ENCODE assay signal across 8 cellular contexts in genomic region chr1:2205191-2205952, GRCh38. TPM values are rescaled to one million over a fixed set of nuclear protein-coding genes. Genes with fewer than 3 reads are reported as not detected.
DNase-seq lines count a peak whose midpoint lies in the region; ATAC-seq and TF ChIP-seq lines count a peak whose summit lies in the region.

No MANE protein-coding gene starts in this region.

- H3K79me1 ChIP-seq in IMR-90 (ENCODE audit: low read depth in 1 of 2, low read length in 2 of 2): peaks cover 13 to 39% of the 10 kb centered on the region in 2 experiments

- H4K20me1 ChIP-seq in IMR-90 (ENCODE audit: insufficient read depth, low read length): no peaks in the 10 kb centered on the region

- DNase-seq in COR-L47 (lab: John Stamatoyannopoulos, UW): peak; percentile 36
- DNase-seq in IMR-90: peak; percentile 92
- DNase-seq in adipocyte (ENCODE audit: low read depth): no peak
- peak; percentile 98 for DNase-seq in left cardiac atrium
- peak; percentile 84 for DNase-seq in progenitor cell of endocrine pancreas (ENCODE audit: low spot score, unreplicated experiment)
- peak; percentile 98 to 99 for DNase-seq in aorta

- H3K4me3 ChIP-seq in IMR-90 (ENCODE audit: insufficient read depth, low read depth, low read length): peak overlapping the region; percentile 46
- H3K4me3 ChIP-seq in adipocyte (ENCODE audit: low read length): peak overlapping the region; percentile 74
- no peak overlapping the region for H3K4me3 ChIP-seq in aorta (ENCODE audit: low read length in 2 of 2)

- in situ Hi-C loops in IMR-90 (cut with MboI; ENCODE audit: low sequenced_read_pairs): no loop called here

- H3K4me2 ChIP-seq in IMR-90 (ENCODE audit: low read depth, low read length): peak overlapping the region; percentile 50

- peak overlapping the region; percentile 31 for H2BK5ac ChIP-seq in IMR-90 (ENCODE audit: low read depth, low read length, poor library complexity, severe bottlenecking)

- peaks cover 5% of the 10 kb centered on the region for H3K9me1 ChIP-seq in IMR-90 (ENCODE audit: insufficient read depth, low read length)

- peak overlapping the region; percentile 46; the same call in 1 of the 2 replicates for H2BK120ac ChIP-seq in IMR-90 (ENCODE audit: low read depth, low read length)

- 13% methylated on average over 49 of the region's 84 CpGs; no CpG with 5 or more reads in 1 of the 2 experiments for WGBS in IMR-90 (ENCODE audit: extremely low coverage in 2 of 2, insufficient read length in 1 of 2), 2 experiments
- 22 to 23% methylated on average over 78 to 84 of the region's 84 CpGs for WGBS in aorta, 2 donors

- ATAC-seq in GM21390 (IDR thresholded peaks at IDR 0.05; ENCODE audit: unreplicated experiment) (peak; percentile 71), IMR-90 (ENCODE audit: low read depth) (peak; percentile 88), SK-N-SH treated with all-trans-retinoic acid at 6 μM for 48 hours (peak; percentile 81), left cardiac atrium (peak; percentile 78 to 79), aorta (ENCODE audit: low FRiP score) (peak; percentile 81)

- BruUV-seq in IMR-90 (replicated peaks; lab: Mats Ljungman, UMichigan): no TSS peak

- H3K4me3 Mint-ChIP-seq in progenitor cell of endocrine pancreas (ENCODE audit: low read depth): peak overlapping the region; percentile 31

- H3K36me3 Mint-ChIP-seq in progenitor cell of endocrine pancreas (ENCODE audit: insufficient read depth): no peaks in the 10 kb centered on the region

- no peak overlapping the region for H3K23ac ChIP-seq in IMR-90 (ENCODE audit: low read depth, low read length)

- no peak overlapping the region for H3K18ac ChIP-seq in IMR-90 (ENCODE audit: low read depth, low read length)

- H3K9me3 Mint-ChIP-seq in progenitor cell of endocrine pancreas (ENCODE audit: low read depth): no peaks in the 10 kb centered on the region

- peak overlapping the region; percentile 63 to 73; a peak in 2 of 4 replicates for H4K8ac ChIP-seq in IMR-90 (ENCODE audit: low read depth in 2 of 2, low read length in 2 of 2)

- TF ChIP-seq RAD21 in IMR-90 (IDR thresholded peaks at IDR 0.05; ENCODE audit: low read length): no peak; the same call in 1 of the 2 replicates

- H3K4me1 ChIP-seq in IMR-90 (ENCODE audit: control insufficient read depth, insufficient read depth, low read length) (peaks cover 42% of the 10 kb centered on the region), adipocyte (ENCODE audit: control insufficient read depth, insufficient read depth, low read length) (peaks cover 52% of the 10 kb centered on the region), aorta (ENCODE audit: control insufficient read depth in 1 of 2, insufficient read depth in 2 of 2, low read length in 2 of 2) (no peaks in the 10 kb centered on the region)

- H2BK20ac ChIP-seq in IMR-90 (ENCODE audit: low read depth, low read length): no peak overlapping the region

- peak overlapping the region; percentile 72 for H3K4ac ChIP-seq in IMR-90 (ENCODE audit: low read depth, low read length)

- no peaks in the 10 kb centered on the region for H3K27me3 Mint-ChIP-seq in progenitor cell of endocrine pancreas

- H3K9ac ChIP-seq in IMR-90 (ENCODE audit: low read depth, low read length) (peak overlapping the region; percentile 41; the same call in 1 of the 2 replicates), adipocyte (ENCODE audit: low read length) (peak overlapping the region; percentile 70)

- H3K9me3 ChIP-seq in IMR-90 (ENCODE audit: control insufficient read depth, insufficient read depth, low read length): no peaks in the 10 kb centered on the region
- H3K9me3 ChIP-seq in adipocyte (ENCODE audit: control insufficient read depth, low read length): no peaks in the 10 kb centered on the region
- H3K9me3 ChIP-seq in aorta (ENCODE audit: control insufficient read depth, low read length): no peaks in the 10 kb centered on the region

- H3K36me3 ChIP-seq in IMR-90 (ENCODE audit: control insufficient read depth, insufficient read depth, low read length) (no peaks in the 10 kb centered on the region), adipocyte (ENCODE audit: control insufficient read depth, insufficient read depth, low read length, severe bottlenecking) (no peaks in the 10 kb centered on the region), aorta (ENCODE audit: control insufficient read depth in 1 of 2, insufficient read depth in 2 of 2, low read length in 1 of 2) (no peaks in the 10 kb centered on the region)

- intact Hi-C loops in IMR-90 (cut with micrococcal nuclease): loop anchor here (2.0 kb wide), 1 partner anchor 25 kb away; no protein-coding TSS in a partner anchor
- intact Hi-C loops in left cardiac atrium (cut with DNase I): no loop called here
- intact Hi-C loops in aorta (cut with DNase I): loop anchor here (2.0 to 5.0 kb wide), 2 partner anchors 23 to 37 kb away; partner anchors contain the start of gene SKI (in 1 of the 2)

- H3K27ac Mint-ChIP-seq in progenitor cell of endocrine pancreas: no peak overlapping the region

- H3K27me3 ChIP-seq in IMR-90 (ENCODE audit: control insufficient read depth, insufficient read depth, low read length) (no peaks in the 10 kb centered on the region), adipocyte (replicated peaks; ENCODE audit: control insufficient read depth, insufficient read depth, low read length) (no peaks in the 10 kb centered on the region), aorta (ENCODE audit: control insufficient read depth in 1 of 2, insufficient read depth in 2 of 2, low read length in 1 of 2) (no peaks in the 10 kb centered on the region)

- dilution Hi-C loops in IMR-90 (cut with HindIII; ENCODE audit: low sequenced_read_pairs, unreplicated experiment): no loop called here

- H3K4me1 Mint-ChIP-seq in progenitor cell of endocrine pancreas (ENCODE audit: low read depth): peaks cover 15% of the 10 kb centered on the region

- peak overlapping the region; percentile 90 for H2AK5ac ChIP-seq in IMR-90 (ENCODE audit: low read depth, low read length)

- H2AFZ ChIP-seq in IMR-90 (replicated peaks; ENCODE audit: low read length, poor library complexity): peak overlapping the region; percentile 97

- peak overlapping the region; percentile 39; the same call in 1 of the 2 replicates for H4K5ac ChIP-seq in IMR-90 (ENCODE audit: low read depth, low read length)

- CTCF ChIA-PET in IMR-90 (lab: Yijun Ruan, JAX): interaction anchor here (0.8 kb wide), 1 partner anchor 177 kb away, joined by 4 read pairs; no protein-coding TSS in a partner anchor

- 0 out of 2 replicates have a peak overlapping the region, but pooled peaks have one; percentile 29 for H3K56ac ChIP-seq in IMR-90 (ENCODE audit: extremely low read depth, insufficient read depth, low read length)

- H3K27ac ChIP-seq in IMR-90 (ENCODE audit: insufficient read depth, low read length) (peak overlapping the region; percentile 21; the same call in 1 of the 2 replicates), aorta (ENCODE audit: low read depth in 1 of 2, low read length in 2 of 2) (peak overlapping the region; percentile 58 to 88)

- peak overlapping the region; percentile 94 for H2AK9ac ChIP-seq in IMR-90 (replicated peaks; ENCODE audit: low read depth, low read length, poor library complexity)

- H2BK15ac ChIP-seq in IMR-90 (ENCODE audit: low read depth, low read length): no peak overlapping the region

- TF ChIP-seq POLR2A in IMR-90 (IDR thresholded peaks at IDR 0.05; ENCODE audit: low read depth, low read length): no peak

- H4K91ac ChIP-seq in IMR-90 (ENCODE audit: insufficient read depth, low read depth, low read length): peak overlapping the region; percentile 37; the same call in 1 of the 2 replicates

- POLR2A ChIA-PET in IMR-90 (lab: Charles Lee; ENCODE audit: unreplicated experiment): interaction anchor here (0.6 to 1.1 kb wide), 4 partner anchors 16 to 609 kb away, joined by 3 to 10 read pairs (median 6); partner anchors contain the start of gene RER1

- TF ChIP-seq CTCF in IMR-90 (conservative IDR thresholded peaks at IDR 0.05; ENCODE audit: low read depth, low read length) (no peak), progenitor cell of endocrine pancreas (IDR thresholded peaks at IDR 0.05; ENCODE audit: unreplicated experiment) (peak; percentile 10)

- peak overlapping the region; percentile 79 for H3K14ac ChIP-seq in IMR-90 (replicated peaks; ENCODE audit: low read depth, low read length)

TF ChIP-seq in IMR-90, 13 proteins besides CTCF, POLR2A, EP300 and RAD21 (continues in another document):
- TF ChIP-seq ELK1 (IDR thresholded peaks at IDR 0.05; ENCODE audit: borderline replicate concordance, low read depth, low read length): no peak

TF ChIP-seq in SK-N-SH treated with all-trans-retinoic acid at 6 μM for 48 hours, 23 proteins besides CTCF, POLR2A, EP300 and RAD21 (continues in another document):
- TF ChIP-seq, protein P1, sequence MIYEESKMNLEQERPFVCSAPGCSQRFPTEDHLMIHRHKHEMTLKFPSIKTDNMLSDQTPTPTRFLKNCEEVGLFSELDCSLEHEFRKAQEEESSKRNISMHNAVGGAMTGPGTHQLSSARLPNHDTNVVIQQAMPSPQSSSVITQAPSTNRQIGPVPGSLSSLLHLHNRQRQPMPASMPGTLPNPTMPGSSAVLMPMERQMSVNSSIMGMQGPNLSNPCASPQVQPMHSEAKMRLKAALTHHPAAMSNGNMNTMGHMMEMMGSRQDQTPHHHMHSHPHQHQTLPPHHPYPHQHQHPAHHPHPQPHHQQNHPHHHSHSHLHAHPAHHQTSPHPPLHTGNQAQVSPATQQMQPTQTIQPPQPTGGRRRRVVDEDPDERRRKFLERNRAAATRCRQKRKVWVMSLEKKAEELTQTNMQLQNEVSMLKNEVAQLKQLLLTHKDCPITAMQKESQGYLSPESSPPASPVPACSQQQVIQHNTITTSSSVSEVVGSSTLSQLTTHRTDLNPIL (CRISPR knock-in tag; IDR thresholded peaks at IDR 0.05; ENCODE audit: low read depth): no peak

RNA-seq across cellular contexts. Expression of gene FAAP20, which starts 10.8 kb away (rescaled TPM):
- total RNA-seq in IMR-90 (2012; rRNA removed) (6.5 and 7.5 TPM in 2 replicates), left cardiac atrium (10 to 100 TPM; 35.4 to 41.4 TPM), progenitor cell of endocrine pancreas (74.3 and 77.9 TPM in 2 replicates), aorta (10 to 100 TPM; 49.0 to 59.9 TPM)
- polyA plus RNA-seq in IMR-90 (2012; rRNA removed) (31.5 and 36.8 TPM in 2 replicates), aorta (100 to 1,000 TPM in 1 of 2 donors, 10 to 100 TPM in 1; 61.2 to 124 TPM)
- polyA plus RNA-seq in IMR-90 (2012; cell fraction: cytosol; rRNA removed): 58.8 and 75.0 TPM in 2 replicates
- 59.9 and 123 TPM in 2 replicates for polyA plus RNA-seq in IMR-90 (2012; cell fraction: nucleus; rRNA removed; ENCODE audit: low replicate concordance)

RNA-seq across cellular contexts. Expression of gene SKI, which starts 22.7 kb away (rescaled TPM):
- total RNA-seq in IMR-90 (2012; rRNA removed) (2.3 and 3.9 TPM in 2 replicates), left cardiac atrium (10 to 100 TPM; 47.1 to 66.9 TPM), progenitor cell of endocrine pancreas (56.2 and 59.4 TPM in 2 replicates), aorta (100 to 1,000 TPM; 114 to 129 TPM)
- polyA plus RNA-seq in IMR-90 (2012; rRNA removed) (20.1 and 20.8 TPM in 2 replicates), aorta (10 to 100 TPM; 20.7 to 34.7 TPM)
- 13.7 and 20.7 TPM in 2 replicates for polyA plus RNA-seq in IMR-90 (2012; cell fraction: cytosol; rRNA removed)
- 42.1 and 52.9 TPM in 2 replicates for polyA plus RNA-seq in IMR-90 (2012; cell fraction: nucleus; rRNA removed; ENCODE audit: low replicate concordance)

Comparison
In these comparisons a context has a peak if more than half of its experiments do, and no peak if none do; other contexts are left out.
1. H3K4me3 ChIP-seq: peak in IMR-90 (single experiment) and adipocyte (single experiment); none in aorta (0 of 2).
2. intact Hi-C loops: an anchor here in IMR-90 (2.0 kb wide) and aorta (2.0 to 5.0 kb wide); none called in left cardiac atrium.
3. Peak in every context shown above with its lines, with median percentiles within 50 percentile points of each other: ATAC-seq.